In genomic region chr2:38374978-38375377, GRCh38 we compare ENCODE assay signal across 8 cellular contexts. TPM values are rescaled to one million over a fixed set of nuclear protein-coding genes. Genes with fewer than 3 reads are reported as not detected.
DNase-seq lines count a peak whose midpoint lies in the region; ATAC-seq and TF ChIP-seq lines count a peak whose summit lies in the region.

No MANE protein-coding gene starts in this region.

- H3K36me3 ChIP-seq in BLaER1 (peaks cover 11% of the 10 kb centered on the region; the same call in 1 of the 2 replicates), duodenal mucosa (ENCODE audit: control insufficient read depth in 1 of 2, insufficient read depth in 2 of 2, low read length in 2 of 2) (no peaks in the 10 kb centered on the region), neural cell (ENCODE audit: insufficient read depth, low read length) (no peaks in the 10 kb centered on the region)

- H2AFZ ChIP-seq in neural cell (ENCODE audit: low read depth, low read length): no peak overlapping the region

- H3K4me2 ChIP-seq in BLaER1 (peak overlapping the region; percentile 85), neural cell (ENCODE audit: low read length) (peak overlapping the region; percentile 50)

- no peak for TF ChIP-seq EP300 in neural cell (conservative IDR thresholded peaks at IDR 0.05; ENCODE audit: poor library complexity, severe bottlenecking)

- no peak for TF ChIP-seq RAD21 in neural cell (conservative IDR thresholded peaks at IDR 0.05)

- peaks cover 4% of the 10 kb centered on the region; the same call in 1 of the 2 replicates for H3K9me3 ChIP-seq in BLaER1
- H3K9me3 ChIP-seq in duodenal mucosa (ENCODE audit: control insufficient read depth in 1 of 2, low read length in 2 of 2): no peaks in the 10 kb centered on the region
- no peaks in the 10 kb centered on the region for H3K9me3 ChIP-seq in neural cell (ENCODE audit: low read length)

- H3K9ac ChIP-seq in BLaER1 (peak overlapping the region; percentile 98; the same call in 1 of the 2 replicates), duodenal mucosa (ENCODE audit: low read depth in 1 of 2, low read length in 2 of 2) (peak overlapping the region in 1 of 2 donors; percentile 95), neural cell (ENCODE audit: low read length) (no peak overlapping the region)

- H4K20me1 ChIP-seq in BLaER1: peaks cover 70% of the 10 kb centered on the region
- H4K20me1 ChIP-seq in neural cell (ENCODE audit: insufficient read depth): no peaks in the 10 kb centered on the region

- no peak for DNase-seq in LNCaP clone FGC (ENCODE audit: low read depth)
- DNase-seq in mucosa of gallbladder (ENCODE audit: low spot score): no peak
- no peak for DNase-seq in DMS53 (lab: John Stamatoyannopoulos, UW)
- DNase-seq in GM13977 (ENCODE audit: low spot score): no peak

- peaks cover 41% of the 10 kb centered on the region for H3K4me1 ChIP-seq in BLaER1
- peaks cover 30 to 37% of the 10 kb centered on the region in 2 donors for H3K4me1 ChIP-seq in duodenal mucosa (ENCODE audit: control insufficient read depth in 1 of 2, insufficient read depth in 2 of 2, low read length in 2 of 2)

- peaks cover 51% of the 10 kb centered on the region for H3K79me2 ChIP-seq in neural cell (replicated peaks; ENCODE audit: insufficient read depth, low read length)

- H3F3A ChIP-seq in neural cell (ENCODE audit: insufficient read depth, low read length, poor library complexity, severe bottlenecking): no peaks in the 10 kb centered on the region

- no peak for TF ChIP-seq CTCF in LNCaP clone FGC (IDR thresholded peaks at IDR 0.05; ENCODE audit: control insufficient read depth, extremely low read depth, insufficient read depth)
- TF ChIP-seq CTCF in neural cell (IDR thresholded peaks at IDR 0.05; ENCODE audit: poor library complexity, severe bottlenecking): no peak
- TF ChIP-seq CTCF in GM13977 (IDR thresholded peaks at IDR 0.05; ENCODE audit: extremely low read depth, insufficient read depth, missing control alignments): no peak

- ATAC-seq in HG03039 (IDR thresholded peaks at IDR 0.05; ENCODE audit: unreplicated experiment): no peak

- H3K4me3 ChIP-seq in BLaER1: peak overlapping the region; percentile 94
- peak overlapping the region; percentile 73 for H3K4me3 ChIP-seq in LNCaP clone FGC (ENCODE audit: low read depth, low read length)
- H3K4me3 ChIP-seq in duodenal mucosa (ENCODE audit: low read depth in 1 of 2, low read length in 2 of 2): peak overlapping the region; percentile 85 to 94
- peak overlapping the region; percentile 89 for H3K4me3 ChIP-seq in neural cell (ENCODE audit: low read length)

- H3K9me2 ChIP-seq in neural cell (ENCODE audit: insufficient read depth, low read length): no peaks in the 10 kb centered on the region

- no peaks in the 10 kb centered on the region for H3K27me3 ChIP-seq in BLaER1
- no peaks in the 10 kb centered on the region for H3K27me3 ChIP-seq in duodenal mucosa (ENCODE audit: control insufficient read depth in 1 of 2, insufficient read depth in 2 of 2, low read length in 2 of 2)
- H3K27me3 ChIP-seq in neural cell (ENCODE audit: insufficient read depth, low read depth, low read length): no peaks in the 10 kb centered on the region

- in situ Hi-C loops in GM13977 (cut with MboI; ENCODE audit: low pct_unique_long_range_greater_than_20kb, low sequenced_read_pairs, unreplicated experiment): no loop called here

- H3K27ac ChIP-seq in BLaER1: peak overlapping the region; percentile 9; the same call in 1 of the 2 replicates
- no peak overlapping the region for H3K27ac ChIP-seq in duodenal mucosa (ENCODE audit: low read depth, low read length)
- no peak overlapping the region for H3K27ac ChIP-seq in neural cell (ENCODE audit: low read length)

TF ChIP-seq in neural cell, 6 proteins besides CTCF, POLR2A, EP300 and RAD21:
- TF ChIP-seq MXI1 (conservative IDR thresholded peaks at IDR 0.05; ENCODE audit: poor library complexity, severe bottlenecking) (no peak), REST (IDR thresholded peaks at IDR 0.05; ENCODE audit: borderline replicate concordance) (no peak), POLR2AphosphoS5 (IDR thresholded peaks at IDR 0.05) (no peak), TAF1 (IDR thresholded peaks at IDR 0.05; ENCODE audit: low read depth) (no peak), SMC3 (conservative IDR thresholded peaks at IDR 0.05; ENCODE audit: poor library complexity) (no peak), EZH2 (IDR thresholded peaks at IDR 0.05; ENCODE audit: borderline replicate concordance, insufficient read depth, low read length, poor library complexity, severe bottlenecking) (no peak)

RNA-seq across cellular contexts. Expression of gene ATL2, which starts 2.1 kb away (rescaled TPM):
- polyA plus RNA-seq in neural cell: 66.8 and 67.4 TPM in 2 replicates
- polyA minus RNA-seq in neural cell: 211 and 217 TPM in 2 replicates
- total RNA-seq in mucosa of gallbladder: 54.8 TPM
